In genomic region chr11:34054351-34054750, GRCh38 we compare ENCODE assay signal across 8 cellular contexts. TPM values are rescaled to one million over a fixed set of nuclear protein-coding genes. Genes with fewer than 3 reads are reported as not detected.
DNase-seq lines count a peak whose midpoint lies in the region; ATAC-seq, FAIRE-seq and TF ChIP-seq lines count a peak whose summit lies in the region.
"Not testable (repeated sequence)": the region's sequence is repeated elsewhere in the genome, so short reads cannot be mapped to it uniquely, and the experiment has no call there.

No MANE protein-coding gene starts in this region.

- H3K36me3 ChIP-seq in DND-41 (ENCODE audit: insufficient read depth, low read length), result peaks cover 58% of the 10 kb centered on the region
- H3K36me3 ChIP-seq in Loucy (ENCODE audit: insufficient read depth, low read length), result peaks cover 25% of the 10 kb centered on the region
- H3K36me3 ChIP-seq in adipocyte (ENCODE audit: control insufficient read depth, insufficient read depth, low read length, severe bottlenecking), result peaks cover 26% of the 10 kb centered on the region
- peaks cover 54% of the 10 kb centered on the region for H3K36me3 ChIP-seq in endodermal cell (ENCODE audit: control insufficient read depth, insufficient read depth, low read length)
- H3K36me3 ChIP-seq in keratinocyte (ENCODE audit: control insufficient read depth in 2 of 2, extremely low read depth in 1 of 2, insufficient read depth in 2 of 2, low read length in 2 of 2), result not testable (repeated sequence)

- H3K27ac ChIP-seq in DND-41 (ENCODE audit: low read length); endodermal cell (ENCODE audit: low read depth, low read length); keratinocyte (ENCODE audit: control insufficient read depth, insufficient read depth, low read length): not testable (repeated sequence)

- H3K4me1 ChIP-seq in DND-41 (ENCODE audit: insufficient read depth, low read length) (peaks cover 55% of the 10 kb centered on the region), Loucy (ENCODE audit: insufficient read depth, low read length, poor library complexity, severe bottlenecking) (peaks cover 40% of the 10 kb centered on the region), adipocyte (ENCODE audit: control insufficient read depth, insufficient read depth, low read length) (peaks cover 45% of the 10 kb centered on the region), keratinocyte (ENCODE audit: control insufficient read depth, extremely low read depth, insufficient read depth, low read length) (peaks cover 26% of the 10 kb centered on the region)
- not testable (repeated sequence) for H3K4me1 ChIP-seq in endodermal cell (ENCODE audit: control insufficient read depth, insufficient read depth, low read length)

- not testable (repeated sequence) for H3K27me3 ChIP-seq in DND-41 (ENCODE audit: insufficient read depth, low read length, poor library complexity); adipocyte (replicated peaks; ENCODE audit: control insufficient read depth, insufficient read depth, low read length); endodermal cell (ENCODE audit: control insufficient read depth, insufficient read depth, low read length, poor library complexity, severe bottlenecking); keratinocyte (ENCODE audit: control insufficient read depth, extremely low read depth, insufficient read depth, low read length)
- H3K27me3 ChIP-seq in Loucy (ENCODE audit: insufficient read depth, low read length, poor library complexity, severe bottlenecking), result peaks cover 11% of the 10 kb centered on the region

- H3K4me3 Mint-ChIP-seq in endodermal cell, result peak overlapping the region; percentile 100
- H3K4me3 Mint-ChIP-seq in osteocyte (ENCODE audit: unreplicated experiment), result peak overlapping the region; percentile 95
- peak overlapping the region; percentile 99 for H3K4me3 Mint-ChIP-seq in type B pancreatic cell

- not testable (repeated sequence) for H3K9me1 ChIP-seq in keratinocyte (ENCODE audit: control insufficient read depth, extremely low read depth, insufficient read depth, low read length)

- not testable (repeated sequence) for H3K9me3 Mint-ChIP-seq in endodermal cell; osteocyte (ENCODE audit: unreplicated experiment); type B pancreatic cell

- 86 to 96% methylated on average over 7 to 11 of the region's 11 CpGs for WGBS in endodermal cell (ENCODE audit: insufficient coverage in 1 of 2, insufficient read length in 1 of 2), 2 experiments

- not testable (repeated sequence) for H3K9me3 ChIP-seq in DND-41 (ENCODE audit: insufficient read depth, low read length, severe bottlenecking); Loucy (ENCODE audit: insufficient read depth, low read depth, low read length); adipocyte (ENCODE audit: control insufficient read depth, low read length); endodermal cell (ENCODE audit: control insufficient read depth, low read length); keratinocyte (ENCODE audit: control insufficient read depth, low read depth, low read length)

- H3K9me2 ChIP-seq in Loucy (replicated peaks; ENCODE audit: low read depth, low read length), result not testable (repeated sequence)

- dilution Hi-C loops in keratinocyte (cut with MboI; ENCODE audit: extremely low pct_ligation_motif_present, low sequenced_read_pairs), result not testable (repeated sequence)

- not testable (repeated sequence) for DNase-seq in DND-41; adipocyte (ENCODE audit: low read depth); endodermal cell; keratinocyte (ENCODE audit: low read depth, low spot score); osteocyte (ENCODE audit: extremely low spot score, unreplicated experiment); type B pancreatic cell (ENCODE audit: extremely low spot score, unreplicated experiment)

- ATAC-seq in DND-41 (ENCODE audit: insufficient read depth, low read depth), result not testable (repeated sequence)

- H3K27me3 Mint-ChIP-seq in endodermal cell (ENCODE audit: insufficient read depth); osteocyte (ENCODE audit: unreplicated experiment); type B pancreatic cell: not testable (repeated sequence)

- peaks cover 31% of the 10 kb centered on the region for H3K4me1 Mint-ChIP-seq in endodermal cell
- H3K4me1 Mint-ChIP-seq in osteocyte (ENCODE audit: unreplicated experiment), result peaks cover 62% of the 10 kb centered on the region
- H3K4me1 Mint-ChIP-seq in type B pancreatic cell (ENCODE audit: unreplicated experiment), result peaks cover 35% of the 10 kb centered on the region

- H3K79me2 ChIP-seq in DND-41 (ENCODE audit: insufficient read depth, low read length), result peaks cover 76% of the 10 kb centered on the region
- peaks cover 81% of the 10 kb centered on the region for H3K79me2 ChIP-seq in Loucy (ENCODE audit: insufficient read depth, low read length)
- H3K79me2 ChIP-seq in keratinocyte (ENCODE audit: control insufficient read depth, insufficient read depth, low read length), result peaks cover 72% of the 10 kb centered on the region

- H3K9ac ChIP-seq in DND-41 (ENCODE audit: low read depth, low read length), result peak overlapping the region; percentile 99
- H3K9ac ChIP-seq in Loucy (ENCODE audit: low read depth, low read length, poor library complexity, severe bottlenecking), result peak overlapping the region; percentile 98
- H3K9ac ChIP-seq in adipocyte (ENCODE audit: low read length), result peak overlapping the region; percentile 99
- peak overlapping the region; percentile 97 for H3K9ac ChIP-seq in endodermal cell (ENCODE audit: extremely low read depth, low read length, poor library complexity, severe bottlenecking)
- H3K9ac ChIP-seq in keratinocyte (ENCODE audit: control insufficient read depth, extremely low read depth, insufficient read depth, low read length), result not testable (repeated sequence)

- H3K27ac Mint-ChIP-seq in endodermal cell, result not testable (repeated sequence)
- H3K27ac Mint-ChIP-seq in osteocyte (ENCODE audit: unreplicated experiment), result peak overlapping the region; percentile 95
- peak overlapping the region; percentile 97 for H3K27ac Mint-ChIP-seq in type B pancreatic cell

- peak overlapping the region; percentile 71 to 100; a peak in 3 of 4 replicates for H3K4me3 ChIP-seq in DND-41 (ENCODE audit: low read depth in 1 of 2, low read length in 2 of 2)
- peak overlapping the region; percentile 92 for H3K4me3 ChIP-seq in Loucy (ENCODE audit: low read length, poor library complexity, severe bottlenecking)
- peak overlapping the region; percentile 96 for H3K4me3 ChIP-seq in WI38 (ENCODE audit: low read depth, low read length)
- peak overlapping the region; percentile 96 for H3K4me3 ChIP-seq in adipocyte (ENCODE audit: low read length)
- H3K4me3 ChIP-seq in endodermal cell (ENCODE audit: low read length), result peak overlapping the region; percentile 90
- H3K4me3 ChIP-seq in keratinocyte (ENCODE audit: control insufficient read depth in 2 of 3, extremely low read depth in 1 of 3, insufficient read depth in 2 of 3, low read depth in 1 of 3, low read length in 3 of 3), result peak overlapping the region; percentile 89 to 97 (median 95)

- not testable (repeated sequence) for H2AFZ ChIP-seq in DND-41 (ENCODE audit: low read depth, low read length); Loucy (ENCODE audit: low read length); keratinocyte (ENCODE audit: control insufficient read depth, low read length)

- H3F3A ChIP-seq in Loucy (ENCODE audit: low read depth), result peaks cover 11% of the 10 kb centered on the region; the same call in 1 of the 2 replicates

- TF ChIP-seq CTCF in DND-41 (IDR thresholded peaks at IDR 0.05; ENCODE audit: borderline replicate concordance, extremely low read depth, low read length, poor library complexity, severe bottlenecking); Loucy (conservative IDR thresholded peaks at IDR 0.05; ENCODE audit: low read length); WI38 (IDR thresholded peaks at IDR 0.05; ENCODE audit: low read depth, low read length); endodermal cell (conservative IDR thresholded peaks at IDR 0.05); keratinocyte (optimal IDR thresholded peaks at IDR 0.05 in 1 of 3, IDR thresholded peaks at IDR 0.05 in 1 of 3, conservative IDR thresholded peaks at IDR 0.05 in 1 of 3; ENCODE audit: extremely low read depth in 1 of 3, insufficient read depth in 2 of 3, low read length in 3 of 3); osteocyte (IDR thresholded peaks at IDR 0.05); type B pancreatic cell (conservative IDR thresholded peaks at IDR 0.05): not testable (repeated sequence)

- H4K20me1 ChIP-seq in DND-41 (ENCODE audit: insufficient read depth, low read length) (peaks cover 55% of the 10 kb centered on the region), Loucy (ENCODE audit: insufficient read depth, low read length, poor library complexity, severe bottlenecking) (peaks cover 71% of the 10 kb centered on the region), keratinocyte (ENCODE audit: control insufficient read depth, extremely low read depth, insufficient read depth, low read length) (peaks cover 10% of the 10 kb centered on the region)

- peak overlapping the region; percentile 67 for H3K4me2 ChIP-seq in DND-41 (ENCODE audit: insufficient read depth, low read length)
- H3K4me2 ChIP-seq in Loucy (ENCODE audit: low read depth, low read length, poor library complexity, severe bottlenecking), result peak overlapping the region; percentile 81
- peak overlapping the region; percentile 80 for H3K4me2 ChIP-seq in keratinocyte (ENCODE audit: control insufficient read depth, extremely low read depth, insufficient read depth, low read depth, low read length)

- H3K36me3 Mint-ChIP-seq in endodermal cell (ENCODE audit: low read depth) (peaks cover 46% of the 10 kb centered on the region), osteocyte (ENCODE audit: unreplicated experiment) (peaks cover 18% of the 10 kb centered on the region), type B pancreatic cell (peaks cover 30% of the 10 kb centered on the region)

- FAIRE-seq in keratinocyte (lab: Jason Lieb, UNC), result not testable (repeated sequence)

RNA-seq across cellular contexts. Expression of gene CAPRIN1, which starts 2.8 kb away (rescaled TPM):
- 100 to 1,000 TPM; 226 to 241 TPM for total RNA-seq in endodermal cell
- polyA plus RNA-seq in endodermal cell (2013, experiment 1 of 2), result 292 TPM
- 275 TPM for polyA plus RNA-seq in endodermal cell (2013, experiment 2 of 2)
- polyA plus RNA-seq in keratinocyte, result 169 to 207 TPM (median 205 TPM) in 3 replicates
- 163 TPM for polyA plus RNA-seq in keratinocyte (2011; ENCODE audit: low read depth)
- 133 and 239 TPM in 2 replicates for polyA plus RNA-seq in keratinocyte (2011; cell fraction: cytosol; rRNA removed)
- 142 and 155 TPM in 2 replicates for polyA plus RNA-seq in keratinocyte (2011; cell fraction: nucleus; rRNA removed)
- 72.3 and 145 TPM in 2 replicates for polyA plus RNA-seq in keratinocyte (2012; ENCODE audit: low replicate concordance)
- polyA minus RNA-seq in keratinocyte, result 307 to 454 TPM (median 367 TPM) in 3 replicates
- 168 TPM for polyA minus RNA-seq in keratinocyte (2011; cell fraction: cytosol; rRNA and poly(A)+ RNA removed)
- 127 and 176 TPM in 2 replicates for polyA minus RNA-seq in keratinocyte (2011; cell fraction: nucleus; rRNA and poly(A)+ RNA removed)
- 245 and 252 TPM in 2 replicates for total RNA-seq in osteocyte
- 218 and 277 TPM in 2 replicates for total RNA-seq in type B pancreatic cell (ENCODE audit: low replicate concordance)

RNA-seq across cellular contexts. Expression of gene NAT10, which starts 51.1 kb away (rescaled TPM):
- total RNA-seq in endodermal cell (10 to 100 TPM; 59.7 to 61.0 TPM), osteocyte (36.1 and 38.6 TPM in 2 replicates), type B pancreatic cell (ENCODE audit: low replicate concordance) (46.9 and 63.5 TPM in 2 replicates)
- 37.3 TPM for polyA plus RNA-seq in endodermal cell (2013, experiment 1 of 2)
- 34.9 TPM for polyA plus RNA-seq in endodermal cell (2013, experiment 2 of 2)
- 36.1 to 44.0 TPM (median 42.1 TPM) in 3 replicates for polyA plus RNA-seq in keratinocyte
- polyA plus RNA-seq in keratinocyte (2011; ENCODE audit: low read depth), result 199 TPM
- 23.8 and 24.8 TPM in 2 replicates for polyA plus RNA-seq in keratinocyte (2011; cell fraction: cytosol; rRNA removed)
- 65.1 and 72.8 TPM in 2 replicates for polyA plus RNA-seq in keratinocyte (2011; cell fraction: nucleus; rRNA removed)
- 24.5 and 39.6 TPM in 2 replicates for polyA plus RNA-seq in keratinocyte (2012; ENCODE audit: low replicate concordance)
- polyA minus RNA-seq in keratinocyte, result 66.2 to 70.0 TPM (median 68.5 TPM) in 3 replicates
- 34.9 TPM for polyA minus RNA-seq in keratinocyte (2011; cell fraction: cytosol; rRNA and poly(A)+ RNA removed)
- 47.1 and 73.1 TPM in 2 replicates for polyA minus RNA-seq in keratinocyte (2011; cell fraction: nucleus; rRNA and poly(A)+ RNA removed)
